ENCODE assay signal across 10 cellular contexts in the genomic region with DNA sequence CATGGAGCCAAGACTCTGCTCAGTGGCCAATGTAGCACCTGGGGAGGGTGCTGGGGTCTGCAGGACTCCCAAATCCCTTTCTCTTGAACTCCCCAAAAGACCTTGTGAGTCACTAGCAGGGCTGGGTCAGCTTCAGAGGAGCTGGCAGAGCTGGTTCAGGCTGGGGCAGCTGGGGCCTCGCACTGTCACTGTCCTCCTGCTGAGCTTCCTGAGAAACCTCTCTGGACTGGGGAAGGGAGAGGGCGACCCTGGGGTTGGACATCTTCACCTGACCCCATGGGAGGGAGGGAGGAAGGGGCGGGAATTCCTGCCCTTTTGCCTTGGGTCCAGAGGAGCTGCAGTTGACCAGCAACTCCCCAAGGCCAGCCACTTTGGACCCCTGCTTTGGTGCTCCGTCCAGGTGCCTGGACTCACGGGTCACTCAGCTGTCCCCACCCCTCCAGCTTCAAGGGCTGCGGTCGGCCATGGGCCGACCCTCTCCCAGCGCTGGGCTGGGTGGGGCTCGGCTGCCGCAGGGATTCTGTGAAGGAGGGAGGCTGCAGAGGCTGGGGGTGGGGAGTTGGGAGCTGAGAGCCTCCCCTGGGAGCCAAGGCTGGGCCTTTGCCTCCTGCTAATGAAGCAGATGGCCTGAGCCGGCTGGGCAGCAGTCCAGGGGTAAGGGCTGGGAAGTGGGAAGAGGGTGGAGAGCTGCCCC. TPM values are rescaled to one million over a fixed set of nuclear protein-coding genes. Genes with fewer than 3 reads are reported as not detected.
DNase-seq lines count a peak whose midpoint lies in the region; ATAC-seq, FAIRE-seq and TF ChIP-seq lines count a peak whose summit lies in the region.
"Had no signal": no experiment of that assay in that cellular context is flagged by ENCODE, and none has a peak within 500 bp of the region (broad histone marks: within the 10 kb centered on the region; RNA-seq: fewer than 3 reads in every experiment).

No MANE protein-coding gene starts in this region.

- FAIRE-seq in H54 (lab: Jason Lieb, UNC) = no peak

- CTCF ChIA-PET in activated CD8-positive, alpha-beta T cell treated with anti-CD3 and anti-CD28 coated beads for 36 hours (lab: Charles Lee) = interaction anchor here (0.6 to 14.5 kb wide), 19 partner anchors 9 to 157 kb away, joined by 3 to 406 read pairs (median 6); a partner anchor contains a TSS

- ATAC-seq in activated CD8-positive, alpha-beta T cell treated with anti-CD3 and anti-CD28 coated beads for 36 hours = no peak
- ATAC-seq in left ventricle myocardium superior = peak; percentile 8
- ATAC-seq in HG02981 (IDR thresholded peaks at IDR 0.05; ENCODE audit: unreplicated experiment) = no peak
- no peak for ATAC-seq in HG03175 (IDR thresholded peaks at IDR 0.05; ENCODE audit: unreplicated experiment)
- ATAC-seq: left lung had no signal

- intact Hi-C loops in activated CD8-positive, alpha-beta T cell treated with anti-CD3 and anti-CD28 coated beads for 36 hours (cut with micrococcal nuclease) = no loop called here
- intact Hi-C loops in left ventricle myocardium superior (cut with micrococcal nuclease) = no loop called here

- no peaks in the 10 kb centered on the region for H3K9me3 Mint-ChIP-seq in HFFc6
- no peaks in the 10 kb centered on the region for H3K9me3 Mint-ChIP-seq in activated CD8-positive, alpha-beta T cell treated with anti-CD3 and anti-CD28 coated beads for 36 hours

- H3K27ac Mint-ChIP-seq in HFFc6 = peak overlapping the region; percentile 29; the same call in 1 of the 2 replicates
- peak overlapping the region; percentile 99 for H3K27ac Mint-ChIP-seq in activated CD8-positive, alpha-beta T cell treated with anti-CD3 and anti-CD28 coated beads for 36 hours

- peaks cover 6% of the 10 kb centered on the region for H3K27me3 Mint-ChIP-seq in HFFc6 (ENCODE audit: insufficient read depth)
- H3K27me3 Mint-ChIP-seq in activated CD8-positive, alpha-beta T cell treated with anti-CD3 and anti-CD28 coated beads for 36 hours = no peaks in the 10 kb centered on the region

- DNase-seq in AG20443 (ENCODE audit: low spot score) (peak; percentile 73), HFFc6 (peak; percentile 15), left ventricle myocardium superior (peak; percentile 86), H54 (ENCODE audit: insufficient read length, low spot score) (no peak), NOMO-1 (lab: John Stamatoyannopoulos, UW; ENCODE audit: unreplicated experiment in 2 of 2) (no peak)
- DNase-seq in activated CD8-positive, alpha-beta T cell treated with anti-CD3 and anti-CD28 coated beads for 36 hours = no peak
- DNase-seq: NCI-H345 had no signal

- no peak for TF ChIP-seq CTCF in HFFc6 (IDR thresholded peaks at IDR 0.05)
- no peak for TF ChIP-seq CTCF in activated CD8-positive, alpha-beta T cell treated with anti-CD3 and anti-CD28 coated beads for 36 hours (IDR thresholded peaks at IDR 0.05)

- POLR2A ChIA-PET in activated CD8-positive, alpha-beta T cell treated with anti-CD3 and anti-CD28 coated beads for 36 hours (lab: Charles Lee) = interaction anchor here (0.6 to 23.2 kb wide), 5 partner anchors 8 to 1014 kb away, joined by 3 to 399 read pairs (median 211); a partner anchor contains a TSS

- no peaks in the 10 kb centered on the region for H3K36me3 Mint-ChIP-seq in HFFc6 (ENCODE audit: low read depth)
- H3K36me3 Mint-ChIP-seq in activated CD8-positive, alpha-beta T cell treated with anti-CD3 and anti-CD28 coated beads for 36 hours (ENCODE audit: low read depth) = peaks cover 70% of the 10 kb centered on the region

- TF ChIP-seq POLR2A in H54 (IDR thresholded peaks at IDR 0.05; ENCODE audit: low read depth, low read length) = no peak

- H3K4me1 Mint-ChIP-seq in HFFc6 (ENCODE audit: low read depth) = peaks cover 41% of the 10 kb centered on the region
- peaks cover 81% of the 10 kb centered on the region for H3K4me1 Mint-ChIP-seq in activated CD8-positive, alpha-beta T cell treated with anti-CD3 and anti-CD28 coated beads for 36 hours (ENCODE audit: low read depth)

- H3K4me3 Mint-ChIP-seq in HFFc6 = no peak overlapping the region
- peak overlapping the region; percentile 99 for H3K4me3 Mint-ChIP-seq in activated CD8-positive, alpha-beta T cell treated with anti-CD3 and anti-CD28 coated beads for 36 hours

RNA-seq across cellular contexts. Expression of a gene that starts 9.2 kb away (rescaled TPM):
- total RNA-seq in HFFc6 (2021; fragmentation: NEBNext Ultra II Directional; extraction: Animal tissue kit (Norgen Biotek cat#: 25700)) = 1 to 10 TPM; 1.6 to 8.0 (median 6.0) TPM
- 100 to 1,000 TPM; 285 to 298 TPM for total RNA-seq in activated CD8-positive, alpha-beta T cell treated with anti-CD3 and anti-CD28 coated beads for 36 hours
- total RNA-seq in left ventricle myocardium superior = 14.0 TPM

RNA-seq across cellular contexts. Expression of a gene that starts 31.0 kb away (rescaled TPM):
- total RNA-seq in HFFc6 (2021; fragmentation: NEBNext Ultra II Directional; extraction: Animal tissue kit (Norgen Biotek cat#: 25700)) = under 1 TPM in 1 of 6 experiments, not detected in 5; 0.11 TPM
- under 1 TPM; 0.27 to 0.63 TPM for total RNA-seq in activated CD8-positive, alpha-beta T cell treated with anti-CD3 and anti-CD28 coated beads for 36 hours
- not detected for total RNA-seq in left ventricle myocardium superior
- total RNA-seq: left lung had no signal

Comparison
In these comparisons a context has a peak if more than half of its experiments do, and no peak if none do; other contexts are left out.
1. DNase-seq: peak in AG20443 (single experiment), HFFc6 (single experiment) and left ventricle myocardium superior (single experiment); none in activated CD8-positive, alpha-beta T cell treated with anti-CD3 and anti-CD28 coated beads for 36 hours (single experiment), H54 (single experiment) and NOMO-1 (0 of 2).
2. RNA of a gene that starts 9.2 kb away (total RNA-seq): 285 to 298 TPM in activated CD8-positive, alpha-beta T cell treated with anti-CD3 and anti-CD28 coated beads for 36 hours; 14.0 TPM in left ventricle myocardium superior (single experiment) and 1.6 to 8.0 TPM in HFFc6; every median in the first group is over 10 times any median in the second.